In the genomic region with DNA sequence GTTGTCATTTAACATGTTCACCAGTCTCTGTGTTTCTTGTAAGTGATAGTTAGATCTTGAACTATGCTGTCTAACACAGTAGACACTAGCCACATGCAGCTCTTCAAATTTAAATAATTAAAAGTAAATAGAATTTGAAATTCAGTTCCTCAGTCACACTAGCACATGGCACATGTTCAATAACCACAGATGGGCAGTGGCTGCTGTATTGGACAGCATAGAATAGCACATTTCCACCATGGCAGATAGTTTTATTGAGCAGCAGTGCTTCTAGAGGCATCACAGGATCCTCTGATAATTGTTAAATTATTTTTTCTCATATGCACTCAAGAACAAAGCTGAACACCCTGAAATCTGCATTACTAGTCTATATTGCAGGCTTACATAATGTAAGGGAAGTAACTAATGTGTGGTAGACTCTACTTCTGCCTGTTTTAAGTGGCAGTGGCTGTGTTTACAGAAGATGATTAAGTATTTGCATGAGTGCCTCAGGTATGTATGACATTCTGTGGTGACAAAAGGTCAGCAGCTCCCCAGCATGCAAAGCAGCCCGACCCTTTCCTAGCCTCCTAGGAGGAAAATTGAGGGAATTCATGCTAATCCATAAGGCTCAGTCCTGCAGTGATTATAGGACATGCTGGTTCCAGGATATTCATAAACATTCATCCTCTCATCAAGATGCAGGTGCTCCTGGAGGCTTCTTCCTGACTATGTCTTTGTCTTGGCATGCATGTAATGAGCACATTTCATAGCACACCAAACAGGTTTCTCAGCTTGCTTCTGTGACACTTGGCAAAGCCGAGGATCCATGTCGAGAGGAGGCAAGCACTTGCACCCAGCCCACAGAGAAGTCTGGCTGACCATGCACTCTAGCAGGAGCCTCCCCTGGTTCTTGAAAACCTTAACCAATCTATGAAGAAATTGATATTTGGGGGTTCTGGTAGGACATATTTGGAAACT, we compare ENCODE assay signal across 16 cellular contexts. TPM values are rescaled to one million over a fixed set of nuclear protein-coding genes. Genes with fewer than 3 reads are reported as not detected.
DNase-seq lines count a peak whose midpoint lies in the region; ATAC-seq, FAIRE-seq and TF ChIP-seq lines count a peak whose summit lies in the region.
"Had no signal": no experiment of that assay in that cellular context is flagged by ENCODE, and none has a peak within 500 bp of the region (broad histone marks: within the 10 kb centered on the region; RNA-seq: fewer than 3 reads in every experiment).

No MANE protein-coding gene starts in this region.

- no peak overlapping the region for H3K27ac Mint-ChIP-seq in activated CD4-positive, alpha-beta T cell treated with anti-CD3 and anti-CD28 coated beads, Interleukin-2, amount 10 ng/mL, durations not matched to agents 7 days and 5 days
- H3K27ac Mint-ChIP-seq: HFFc6, IgD-negative memory B cell had no signal

- no peak overlapping the region for H3K9ac ChIP-seq in mammary epithelial cell (ENCODE audit: insufficient read depth, low read length)
- H3K9ac ChIP-seq: BLaER1 treated with 17β-estradiol and CSF1 and Interleukin-3, amounts not matched to agents 10 nM and 100 nM had no signal

- H3K4me1 ChIP-seq in mammary epithelial cell (ENCODE audit: insufficient read depth, low read length) (peaks cover 20% of the 10 kb centered on the region), neutrophil (ENCODE audit: control insufficient read depth in 1 of 2, insufficient read depth in 1 of 2, low read depth in 1 of 2, low read length in 1 of 2) (peaks cover 12 to 61% of the 10 kb centered on the region in 2 experiments), spleen (peaks cover 0 to 17% (median 0%) of the 10 kb centered on the region in 6 donors)

- dilution Hi-C loops in mammary epithelial cell (cut with HindIII; ENCODE audit: low sequenced_read_pairs) = no loop called here

- no TSS peak for BruUV-seq in mammary epithelial cell (replicated peaks; lab: Mats Ljungman, UMichigan)

- no peak overlapping the region for H3K4me3 Mint-ChIP-seq in activated CD4-positive, alpha-beta T cell treated with anti-CD3 and anti-CD28 coated beads, Interleukin-2, amount 10 ng/mL, durations not matched to agents 7 days and 5 days
- H3K4me3 Mint-ChIP-seq: HFFc6, IgD-negative memory B cell had no signal

- peak; percentile 66 for DNase-seq in LoVo (ENCODE audit: low spot score)
- DNase-seq in mammary epithelial cell = peak; percentile 30
- no peak for DNase-seq in activated CD4-positive, alpha-beta T cell treated with anti-CD3 and anti-CD28 coated beads, Interleukin-2, amount 10 ng/mL, durations not matched to agents 7 days and 5 days
- no peak for DNase-seq in frontal cortex (ENCODE audit: low spot score in 2 of 2)
- DNase-seq in spleen = no peak
- DNase-seq: activated effector memory CD4-positive, alpha-beta T cell treated with Interleukin-2 at 50 U/mL for 16 hours; HFFc6; hippocampal formation; NCI-H1930; stimulated activated CD4-positive, alpha-beta T cell treated with anti-CD3 and anti-CD28 coated beads, Interleukin-1b, Interleukin-23, amount 100 ng/mL, for 48 hours had no signal

- no peaks in the 10 kb centered on the region for H4K20me1 ChIP-seq in mammary epithelial cell (ENCODE audit: insufficient read depth, low read length)
- H4K20me1 ChIP-seq: BLaER1 treated with 17β-estradiol and CSF1 and Interleukin-3, amounts not matched to agents 10 nM and 100 nM had no signal

- no peak for TF ChIP-seq POLR2A in spleen (IDR thresholded peaks at IDR 0.05)

- no peak for FAIRE-seq in frontal cortex (lab: Jason Lieb, UNC)
- FAIRE-seq: endometrium had no signal

- no peak for ATAC-seq in GM21381 (IDR thresholded peaks at IDR 0.05; ENCODE audit: unreplicated experiment)

- intact Hi-C loops in mammary epithelial cell (cut with micrococcal nuclease) = no loop called here
- intact Hi-C loops in spleen (cut with DNase I; ENCODE audit: low total_unique reads) = no loop called here

- H3K27ac ChIP-seq in C4-2B = peak overlapping the region; percentile 17; the same call in 1 of the 2 replicates
- H3K27ac ChIP-seq in mammary epithelial cell (ENCODE audit: insufficient read depth, low read depth, low read length) = no peak overlapping the region
- peak overlapping the region; percentile 84 for H3K27ac ChIP-seq in neutrophil
- no peak overlapping the region for H3K27ac ChIP-seq in spleen

- H2AFZ ChIP-seq in mammary epithelial cell (ENCODE audit: low read depth, low read length) = no peak overlapping the region

- H3K79me2 ChIP-seq in mammary epithelial cell (ENCODE audit: insufficient read depth, low read length) = peaks cover 57% of the 10 kb centered on the region

- H3K36me3 Mint-ChIP-seq in activated CD4-positive, alpha-beta T cell treated with anti-CD3 and anti-CD28 coated beads, Interleukin-2, amount 10 ng/mL, durations not matched to agents 7 days and 5 days (ENCODE audit: low read depth) = no peaks in the 10 kb centered on the region

- H3K27me3 Mint-ChIP-seq in activated CD4-positive, alpha-beta T cell treated with anti-CD3 and anti-CD28 coated beads, Interleukin-2, amount 10 ng/mL, durations not matched to agents 7 days and 5 days = peaks cover 9% of the 10 kb centered on the region

- TF ChIP-seq CTCF in C4-2B (conservative IDR thresholded peaks at IDR 0.05) (no peak), mammary epithelial cell (conservative IDR thresholded peaks at IDR 0.05 in 1 of 2, IDR thresholded peaks at IDR 0.05 in 1 of 2; ENCODE audit: extremely low read depth in 1 of 2, insufficient read depth in 1 of 2, low read depth in 1 of 2, low read length in 2 of 2) (no peak), neutrophil (IDR thresholded peaks at IDR 0.05) (no peak), spleen (IDR thresholded peaks at IDR 0.05 in 8 of 11, conservative IDR thresholded peaks at IDR 0.05 in 3 of 11) (no peak)

- H3K4me3 ChIP-seq in mammary epithelial cell (replicated peaks in 1 of 3; ENCODE audit: insufficient read depth in 1 of 3, low read depth in 2 of 3, low read length in 3 of 3) (no peak overlapping the region), neutrophil (ENCODE audit: low read depth in 1 of 2, low read length in 1 of 2) (no peak overlapping the region), spleen (no peak overlapping the region)
- H3K4me3 ChIP-seq: BLaER1 treated with 17β-estradiol and CSF1 and Interleukin-3, amounts not matched to agents 10 nM and 100 nM had no signal

- POLR2A ChIA-PET in activated CD4-positive, alpha-beta T cell treated with anti-CD3 and anti-CD28 coated beads, Interleukin-2, amount 10 ng/mL, durations not matched to agents 7 days and 5 days (lab: Charles Lee) = no interaction called here

- CTCF ChIA-PET in mammary epithelial cell (lab: Charles Lee; ENCODE audit: low non-redundant PET) = no interaction called here
- CTCF ChIA-PET in activated CD4-positive, alpha-beta T cell treated with anti-CD3 and anti-CD28 coated beads, Interleukin-2, amount 10 ng/mL, durations not matched to agents 7 days and 5 days (lab: Charles Lee) = no interaction called here

- no peaks in the 10 kb centered on the region for H3K4me1 Mint-ChIP-seq in activated CD4-positive, alpha-beta T cell treated with anti-CD3 and anti-CD28 coated beads, Interleukin-2, amount 10 ng/mL, durations not matched to agents 7 days and 5 days
- H3K4me1 Mint-ChIP-seq: IgD-negative memory B cell had no signal

- no peaks in the 10 kb centered on the region for H3K27me3 ChIP-seq in mammary epithelial cell (ENCODE audit: insufficient read depth, low read length)
- H3K27me3 ChIP-seq in neutrophil = no peaks in the 10 kb centered on the region
- peaks cover 0 to 14% (median 0%) of the 10 kb centered on the region in 7 donors for H3K27me3 ChIP-seq in spleen (replicated peaks in 1 of 7)
- H3K27me3 ChIP-seq: BLaER1 treated with 17β-estradiol and CSF1 and Interleukin-3, amounts not matched to agents 10 nM and 100 nM had no signal

- in situ Hi-C loops in mammary epithelial cell (cut with MboI; ENCODE audit: low sequenced_read_pairs in 2 of 2) = no loop called here

- H3K9me3 ChIP-seq in mammary epithelial cell (replicated peaks; ENCODE audit: insufficient read depth, low read length) (no peaks in the 10 kb centered on the region), neutrophil (no peaks in the 10 kb centered on the region), spleen (no peaks in the 10 kb centered on the region)
- H3K9me3 ChIP-seq: BLaER1 treated with 17β-estradiol and CSF1 and Interleukin-3, amounts not matched to agents 10 nM and 100 nM had no signal

- H3K9me3 Mint-ChIP-seq in activated CD4-positive, alpha-beta T cell treated with anti-CD3 and anti-CD28 coated beads, Interleukin-2, amount 10 ng/mL, durations not matched to agents 7 days and 5 days = no peaks in the 10 kb centered on the region
- H3K9me3 Mint-ChIP-seq: HFFc6, IgD-negative memory B cell had no signal

- 17% methylated on average over 3 of the region's 3 CpGs for WGBS in mammary epithelial cell (ENCODE audit: low coverage, missing lambda C conversion rate)
- 48 to 80% (median 69%) methylated on average over 3 of the region's 3 CpGs for WGBS in spleen, 5 donors

- H3K4me2 ChIP-seq in mammary epithelial cell (ENCODE audit: insufficient read depth, low read depth, low read length) = no peak overlapping the region
- H3K4me2 ChIP-seq: BLaER1 treated with 17β-estradiol and CSF1 and Interleukin-3, amounts not matched to agents 10 nM and 100 nM had no signal

- H3K36me3 ChIP-seq in mammary epithelial cell (ENCODE audit: insufficient read depth, low read length) (peaks cover 3% of the 10 kb centered on the region), neutrophil (no peaks in the 10 kb centered on the region), spleen (no peaks in the 10 kb centered on the region)
- H3K36me3 ChIP-seq: BLaER1 treated with 17β-estradiol and CSF1 and Interleukin-3, amounts not matched to agents 10 nM and 100 nM had no signal

RNA-seq across cellular contexts. Expression of a gene that starts 45.5 kb away (rescaled TPM):
- 10 to 100 TPM; 57.3 to 76.1 TPM for total RNA-seq in mammary epithelial cell
- polyA plus RNA-seq in mammary epithelial cell = 27.3 TPM
- 44.5 TPM for polyA minus RNA-seq in mammary epithelial cell
- under 1 TPM; 0.27 to 0.40 TPM for total RNA-seq in activated CD4-positive, alpha-beta T cell treated with anti-CD3 and anti-CD28 coated beads, Interleukin-2, amount 10 ng/mL, durations not matched to agents 7 days and 5 days
- under 0.01 TPM for total RNA-seq in frontal cortex
- total RNA-seq in spleen = under 1 TPM in 5 of 7 donors, not detected in 2; 0.07 to 0.44 (median 0.13) TPM
- polyA plus RNA-seq in spleen = under 1 TPM; 0.04 to 0.11 (median 0.10) TPM
- polyA plus RNA-seq: IgD-negative memory B cell had no signal

Comparison
In these comparisons a context has a peak if more than half of its experiments do, and no peak if none do; other contexts are left out.
1. H3K27ac ChIP-seq: peak in C4-2B (single experiment) and neutrophil (single experiment); none in mammary epithelial cell (single experiment) and spleen (0 of 8).
2. DNase-seq: peak in LoVo (single experiment) and mammary epithelial cell (single experiment); none in activated CD4-positive, alpha-beta T cell treated with anti-CD3 and anti-CD28 coated beads, Interleukin-2, amount 10 ng/mL, durations not matched to agents 7 days and 5 days (single experiment), frontal cortex (0 of 2) and spleen (single experiment).
3. RNA of a gene that starts 45.5 kb away (total RNA-seq): 57.3 to 76.1 TPM in mammary epithelial cell; 0.27 to 0.40 TPM in activated CD4-positive, alpha-beta T cell treated with anti-CD3 and anti-CD28 coated beads, Interleukin-2, amount 10 ng/mL, durations not matched to agents 7 days and 5 days, 0.07 to 0.44 TPM in spleen and under 0.01 TPM in frontal cortex (single experiment); every median in the first group is over 10 times any median in the second.